8 cellular contexts compared by ENCODE assay signal in genomic region chr15:60585743-60586708, GRCh38.
DNase-seq lines count a peak whose midpoint lies in the region; ATAC-seq lines count a peak whose summit lies in the region.

No MANE protein-coding gene starts in this region.

- intact Hi-C loops in left cardiac atrium (cut with DNase I): loop anchor here (2.0 to 10.0 kb wide), 4 partner anchors 331 to 1246 kb away; no protein-coding TSS in a partner anchor

- ATAC-seq in left cardiac atrium (peak; percentile 77 to 86), HG03571 (IDR thresholded peaks at IDR 0.05; ENCODE audit: unreplicated experiment) (no peak)

- DNase-seq in activated gamma-delta T cell treated with Interleukin-2 at 50 U/mL for 16 hours: peak; percentile 61
- no peak for DNase-seq in activated gamma-delta T cell (lab: John Stamatoyannopoulos, UW)
- DNase-seq in LoVo (ENCODE audit: low spot score): peak; percentile 89
- DNase-seq in RPMI7951 (ENCODE audit: low read depth): peak; percentile 58
- DNase-seq in amygdala (lab: John Stamatoyannopoulos, UW): peak in 29 of 56 donors; percentile 2 to 70 (median 21)
- DNase-seq in left cardiac atrium: peak; percentile 41
- peak; percentile 62 for DNase-seq in retina
